20 cellular contexts compared by ENCODE assay signal in the genomic region with DNA sequence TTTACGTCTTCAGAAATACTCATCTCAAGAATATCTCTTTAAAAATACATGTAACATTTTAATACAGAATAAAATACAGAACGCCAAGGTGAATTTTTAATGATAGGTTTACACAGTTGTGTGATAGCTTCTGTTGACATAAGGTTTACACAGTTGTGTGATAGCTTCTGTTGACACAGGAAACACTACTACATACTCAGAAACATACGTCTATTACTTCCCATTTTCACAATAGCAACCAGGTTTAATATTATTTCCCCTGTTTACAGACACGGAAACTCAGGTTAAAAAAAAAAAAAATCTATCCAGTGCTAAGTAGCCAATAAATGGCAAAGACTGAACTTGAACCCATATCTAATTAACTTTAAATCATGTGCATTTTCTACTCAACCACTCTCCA.
DNase-seq lines count a peak whose midpoint lies in the region; ATAC-seq and TF ChIP-seq lines count a peak whose summit lies in the region.
"Had no signal": no experiment of that assay in that cellular context is flagged by ENCODE, and none has a peak within 500 bp of the region (broad histone marks: within the 10 kb centered on the region; RNA-seq: fewer than 3 reads in every experiment).

No MANE protein-coding gene starts in this region.

- H3K36me3 ChIP-seq in colonic mucosa, result no peaks in the 10 kb centered on the region
- H3K36me3 ChIP-seq: MG63, SJCRH30 had no signal

- H3K4me3 ChIP-seq in colonic mucosa, result no peak overlapping the region
- H3K4me3 ChIP-seq: A549, MG63, SJCRH30 had no signal

- H3K4me3 Mint-ChIP-seq in stimulated activated memory B cell treated with anti-CD40 and anti-IgM and Interleukin-4, amounts not matched to agents 10 μg/mL and 1 μg/mL and 100 μg/mL, for 72 hours, result no peak overlapping the region
- H3K4me3 Mint-ChIP-seq: CD4-positive, alpha-beta memory T cell; T-cell had no signal

- H3K27ac ChIP-seq in colonic mucosa, result no peak overlapping the region
- no peak overlapping the region for H3K27ac ChIP-seq in RWPE1
- H3K27ac ChIP-seq: A549, SJCRH30 had no signal

- no peaks in the 10 kb centered on the region for H3K27me3 ChIP-seq in colonic mucosa
- H3K27me3 ChIP-seq: MG63, SJCRH30 had no signal

- H3K36me3 Mint-ChIP-seq in stimulated activated memory B cell treated with anti-CD40 and anti-IgM and Interleukin-4, amounts not matched to agents 10 μg/mL and 1 μg/mL and 100 μg/mL, for 72 hours, result no peaks in the 10 kb centered on the region
- H3K36me3 Mint-ChIP-seq: CD4-positive, alpha-beta memory T cell; T-cell had no signal

- TF ChIP-seq CTCF in colonic mucosa (IDR thresholded peaks at IDR 0.05) (no peak), RWPE1 (conservative IDR thresholded peaks at IDR 0.05; ENCODE audit: low read depth) (no peak)

- ATAC-seq in stimulated activated memory B cell treated with anti-CD40 and anti-IgM and Interleukin-4, amounts not matched to agents 10 μg/mL and 1 μg/mL and 100 μg/mL, for 72 hours, result no peak
- ATAC-seq: A549, HCT116, T-cell had no signal

- intact Hi-C loops in colonic mucosa (cut with DNase I), result no loop called here

- peaks cover 3% of the 10 kb centered on the region for H3K9me3 Mint-ChIP-seq in stimulated activated memory B cell treated with anti-CD40 and anti-IgM and Interleukin-4, amounts not matched to agents 10 μg/mL and 1 μg/mL and 100 μg/mL, for 72 hours

- no peaks in the 10 kb centered on the region for H3K4me1 Mint-ChIP-seq in stimulated activated memory B cell treated with anti-CD40 and anti-IgM and Interleukin-4, amounts not matched to agents 10 μg/mL and 1 μg/mL and 100 μg/mL, for 72 hours
- H3K4me1 Mint-ChIP-seq: CD4-positive, alpha-beta memory T cell; T-cell had no signal

- POLR2A ChIA-PET in RWPE1 (lab: Yijun Ruan, JAX; ENCODE audit: low non-redundant PET), result no interaction called here

- H3K27me3 Mint-ChIP-seq in stimulated activated memory B cell treated with anti-CD40 and anti-IgM and Interleukin-4, amounts not matched to agents 10 μg/mL and 1 μg/mL and 100 μg/mL, for 72 hours, result no peaks in the 10 kb centered on the region
- H3K27me3 Mint-ChIP-seq: CD4-positive, alpha-beta memory T cell; T-cell had no signal

- H3K9ac ChIP-seq in colonic mucosa (ENCODE audit: low read depth in 2 of 2, low read length in 2 of 2), result no peak overlapping the region

- no peaks in the 10 kb centered on the region for H3K4me1 ChIP-seq in colonic mucosa
- H3K4me1 ChIP-seq: A549, SJCRH30 had no signal

- CTCF ChIA-PET in RWPE1 (lab: Yijun Ruan, JAX), result no interaction called here

- no peaks in the 10 kb centered on the region for H3K9me3 ChIP-seq in colonic mucosa
- H3K9me3 ChIP-seq: A549, MG63, SJCRH30 had no signal

- peak; percentile 88 for DNase-seq in DMS153 (lab: John Stamatoyannopoulos, UW)
- peak; percentile 76 for DNase-seq in DMS53 (lab: John Stamatoyannopoulos, UW)
- DNase-seq in NCI-H69 (lab: John Stamatoyannopoulos, UW), result peak; percentile 60
- DNase-seq in dermis blood vessel endothelial cell, result peak; percentile 8
- no peak for DNase-seq in colonic mucosa
- DNase-seq in RWPE1 (ENCODE audit: low spot score), result no peak
- DNase-seq: C1 segment of cervical spinal cord; CD4-positive, alpha-beta memory T cell; COR-L47; DND-41; KG1; MG63; NCI-H187; NCI-H2227 treated with DMSO at 0.1 percent for 48 hours; NCI-H524; SJCRH30; T-cell had no signal

- no peak overlapping the region for H3K27ac Mint-ChIP-seq in stimulated activated memory B cell treated with anti-CD40 and anti-IgM and Interleukin-4, amounts not matched to agents 10 μg/mL and 1 μg/mL and 100 μg/mL, for 72 hours
- H3K27ac Mint-ChIP-seq: CD4-positive, alpha-beta memory T cell; T-cell had no signal

Comparison
In these comparisons a context has a peak if more than half of its experiments do, and no peak if none do; other contexts are left out.
1. DNase-seq: peak in DMS153 (single experiment), DMS53 (single experiment), NCI-H69 (single experiment) and dermis blood vessel endothelial cell (single experiment); none in colonic mucosa (single experiment) and RWPE1 (single experiment).